1 cellular context compared by ENCODE assay signal in the genomic region with DNA sequence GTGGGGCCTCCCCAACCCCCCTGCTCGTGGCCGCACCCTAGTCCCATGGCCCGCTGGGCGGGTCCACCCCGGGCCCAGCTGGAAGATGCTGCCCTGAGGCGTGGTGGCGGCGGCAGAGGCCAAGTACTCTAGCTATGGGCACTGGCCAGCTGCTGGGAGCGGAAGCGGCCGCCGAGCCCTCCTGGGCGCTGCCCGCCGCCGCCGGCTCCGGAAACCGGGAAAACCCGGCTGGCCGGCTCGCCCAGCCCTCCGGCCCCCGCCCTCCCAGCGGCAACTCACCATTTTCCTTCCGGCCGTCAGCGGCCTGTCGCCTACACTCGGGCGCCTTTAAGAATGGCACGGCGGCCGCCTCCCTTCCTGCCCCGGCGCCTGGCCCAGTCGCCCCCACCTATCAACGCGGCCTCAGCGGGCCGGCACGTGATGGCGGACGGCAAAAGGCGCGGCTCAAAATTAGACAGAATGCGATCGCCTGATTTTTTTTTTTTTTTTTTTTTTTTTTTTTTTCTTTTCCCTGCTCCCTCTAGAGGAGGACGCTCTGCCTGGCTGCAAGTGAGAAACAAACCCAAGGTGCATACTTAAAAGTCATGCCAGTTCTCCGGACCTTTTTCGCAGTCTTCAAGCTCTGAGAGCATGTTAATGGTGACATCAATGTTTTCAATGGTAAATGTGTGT.
TF ChIP-seq lines count a peak whose summit lies in the region.

GMFB (minus strand) TSS at position 335 of the 672 bp plus-strand sequence; CDS start at position 282, 53 bp downstream.

TF ChIP-seq in WTC11, 78 proteins besides CTCF, POLR2A, EP300 and RAD21 (continued from another document and continues in another):
- TF ChIP-seq ARID4B (CRISPR knock-in tag; IDR thresholded peaks at IDR 0.05; ENCODE audit: borderline replicate concordance) (no peak), CREM (CRISPR knock-in tag; IDR thresholded peaks at IDR 0.05) (peak; percentile 68; the same call in 1 of the 2 replicates), ATF3 (CRISPR knock-in tag; conservative IDR thresholded peaks at IDR 0.05) (no peak), CDX4 (CRISPR knock-in tag; IDR thresholded peaks at IDR 0.05; ENCODE audit: borderline replicate concordance) (no peak), EMX1 (CRISPR knock-in tag; IDR thresholded peaks at IDR 0.05) (no peak), FOXJ3 (CRISPR knock-in tag; IDR thresholded peaks at IDR 0.05; ENCODE audit: borderline replicate concordance) (no peak), RORB (CRISPR knock-in tag; IDR thresholded peaks at IDR 0.05) (no peak), ESRRA (CRISPR knock-in tag; IDR thresholded peaks at IDR 0.05; ENCODE audit: borderline replicate concordance) (peak; percentile 48; the same call in 1 of the 2 replicates), NFATC4 (CRISPR knock-in tag; IDR thresholded peaks at IDR 0.05) (no peak), MLX (CRISPR knock-in tag; IDR thresholded peaks at IDR 0.05) (no peak), AFF4 (CRISPR knock-in tag; IDR thresholded peaks at IDR 0.05; ENCODE audit: borderline replicate concordance) (no peak), NFYB (CRISPR knock-in tag; conservative IDR thresholded peaks at IDR 0.05; ENCODE audit: low read depth) (no peak), ZNF263 (CRISPR knock-in tag; IDR thresholded peaks at IDR 0.05; ENCODE audit: low read depth) (no peak), NR3C1 (CRISPR knock-in tag; conservative IDR thresholded peaks at IDR 0.05; ENCODE audit: low read depth) (0 out of 2 replicates have a peak, but pooled peaks have one; percentile 23), ZNF425 (CRISPR knock-in tag; conservative IDR thresholded peaks at IDR 0.05) (no peak), JAZF1 (CRISPR knock-in tag; IDR thresholded peaks at IDR 0.05) (no peak), NFE2L1 (CRISPR knock-in tag; IDR thresholded peaks at IDR 0.05) (no peak), ZBTB21 (CRISPR knock-in tag; IDR thresholded peaks at IDR 0.05; ENCODE audit: borderline replicate concordance) (no peak), SMAD4 (CRISPR knock-in tag; IDR thresholded peaks at IDR 0.05) (no peak), TCF7 (CRISPR knock-in tag; IDR thresholded peaks at IDR 0.05; ENCODE audit: low read depth) (no peak), GRHL2 (CRISPR knock-in tag; IDR thresholded peaks at IDR 0.05; ENCODE audit: insufficient replicate concordance, severe bottlenecking) (no peak), ELF4 (CRISPR knock-in tag; IDR thresholded peaks at IDR 0.05; ENCODE audit: low read depth) (0 out of 2 replicates have a peak, but pooled peaks have one; percentile 48), MYBL2 (CRISPR knock-in tag; IDR thresholded peaks at IDR 0.05) (no peak; the same call in 1 of the 2 replicates)
- TF ChIP-seq, protein P1, sequence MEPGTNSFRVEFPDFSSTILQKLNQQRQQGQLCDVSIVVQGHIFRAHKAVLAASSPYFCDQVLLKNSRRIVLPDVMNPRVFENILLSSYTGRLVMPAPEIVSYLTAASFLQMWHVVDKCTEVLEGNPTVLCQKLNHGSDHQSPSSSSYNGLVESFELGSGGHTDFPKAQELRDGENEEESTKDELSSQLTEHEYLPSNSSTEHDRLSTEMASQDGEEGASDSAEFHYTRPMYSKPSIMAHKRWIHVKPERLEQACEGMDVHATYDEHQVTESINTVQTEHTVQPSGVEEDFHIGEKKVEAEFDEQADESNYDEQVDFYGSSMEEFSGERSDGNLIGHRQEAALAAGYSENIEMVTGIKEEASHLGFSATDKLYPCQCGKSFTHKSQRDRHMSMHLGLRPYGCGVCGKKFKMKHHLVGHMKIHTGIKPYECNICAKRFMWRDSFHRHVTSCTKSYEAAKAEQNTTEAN (CRISPR knock-in tag; IDR thresholded peaks at IDR 0.05) = no peak
- TF ChIP-seq, protein P2, sequence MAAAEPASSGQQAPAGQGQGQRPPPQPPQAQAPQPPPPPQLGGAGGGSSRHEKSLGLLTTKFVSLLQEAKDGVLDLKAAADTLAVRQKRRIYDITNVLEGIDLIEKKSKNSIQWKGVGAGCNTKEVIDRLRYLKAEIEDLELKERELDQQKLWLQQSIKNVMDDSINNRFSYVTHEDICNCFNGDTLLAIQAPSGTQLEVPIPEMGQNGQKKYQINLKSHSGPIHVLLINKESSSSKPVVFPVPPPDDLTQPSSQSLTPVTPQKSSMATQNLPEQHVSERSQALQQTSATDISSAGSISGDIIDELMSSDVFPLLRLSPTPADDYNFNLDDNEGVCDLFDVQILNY (CRISPR knock-in tag; IDR thresholded peaks at IDR 0.05) = peak; percentile 75; the same call in 1 of the 2 replicates
- TF ChIP-seq, protein P3, sequence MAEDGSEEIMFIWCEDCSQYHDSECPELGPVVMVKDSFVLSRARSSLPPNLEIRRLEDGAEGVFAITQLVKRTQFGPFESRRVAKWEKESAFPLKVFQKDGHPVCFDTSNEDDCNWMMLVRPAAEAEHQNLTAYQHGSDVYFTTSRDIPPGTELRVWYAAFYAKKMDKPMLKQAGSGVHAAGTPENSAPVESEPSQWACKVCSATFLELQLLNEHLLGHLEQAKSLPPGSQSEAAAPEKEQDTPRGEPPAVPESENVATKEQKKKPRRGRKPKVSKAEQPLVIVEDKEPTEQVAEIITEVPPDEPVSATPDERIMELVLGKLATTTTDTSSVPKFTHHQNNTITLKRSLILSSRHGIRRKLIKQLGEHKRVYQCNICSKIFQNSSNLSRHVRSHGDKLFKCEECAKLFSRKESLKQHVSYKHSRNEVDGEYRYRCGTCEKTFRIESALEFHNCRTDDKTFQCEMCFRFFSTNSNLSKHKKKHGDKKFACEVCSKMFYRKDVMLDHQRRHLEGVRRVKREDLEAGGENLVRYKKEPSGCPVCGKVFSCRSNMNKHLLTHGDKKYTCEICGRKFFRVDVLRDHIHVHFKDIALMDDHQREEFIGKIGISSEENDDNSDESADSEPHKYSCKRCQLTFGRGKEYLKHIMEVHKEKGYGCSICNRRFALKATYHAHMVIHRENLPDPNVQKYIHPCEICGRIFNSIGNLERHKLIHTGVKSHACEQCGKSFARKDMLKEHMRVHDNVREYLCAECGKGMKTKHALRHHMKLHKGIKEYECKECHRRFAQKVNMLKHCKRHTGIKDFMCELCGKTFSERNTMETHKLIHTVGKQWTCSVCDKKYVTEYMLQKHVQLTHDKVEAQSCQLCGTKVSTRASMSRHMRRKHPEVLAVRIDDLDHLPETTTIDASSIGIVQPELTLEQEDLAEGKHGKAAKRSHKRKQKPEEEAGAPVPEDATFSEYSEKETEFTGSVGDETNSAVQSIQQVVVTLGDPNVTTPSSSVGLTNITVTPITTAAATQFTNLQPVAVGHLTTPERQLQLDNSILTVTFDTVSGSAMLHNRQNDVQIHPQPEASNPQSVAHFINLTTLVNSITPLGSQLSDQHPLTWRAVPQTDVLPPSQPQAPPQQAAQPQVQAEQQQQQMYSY (CRISPR knock-in tag; IDR thresholded peaks at IDR 0.05) = peak; percentile 90
- TF ChIP-seq, protein P4, sequence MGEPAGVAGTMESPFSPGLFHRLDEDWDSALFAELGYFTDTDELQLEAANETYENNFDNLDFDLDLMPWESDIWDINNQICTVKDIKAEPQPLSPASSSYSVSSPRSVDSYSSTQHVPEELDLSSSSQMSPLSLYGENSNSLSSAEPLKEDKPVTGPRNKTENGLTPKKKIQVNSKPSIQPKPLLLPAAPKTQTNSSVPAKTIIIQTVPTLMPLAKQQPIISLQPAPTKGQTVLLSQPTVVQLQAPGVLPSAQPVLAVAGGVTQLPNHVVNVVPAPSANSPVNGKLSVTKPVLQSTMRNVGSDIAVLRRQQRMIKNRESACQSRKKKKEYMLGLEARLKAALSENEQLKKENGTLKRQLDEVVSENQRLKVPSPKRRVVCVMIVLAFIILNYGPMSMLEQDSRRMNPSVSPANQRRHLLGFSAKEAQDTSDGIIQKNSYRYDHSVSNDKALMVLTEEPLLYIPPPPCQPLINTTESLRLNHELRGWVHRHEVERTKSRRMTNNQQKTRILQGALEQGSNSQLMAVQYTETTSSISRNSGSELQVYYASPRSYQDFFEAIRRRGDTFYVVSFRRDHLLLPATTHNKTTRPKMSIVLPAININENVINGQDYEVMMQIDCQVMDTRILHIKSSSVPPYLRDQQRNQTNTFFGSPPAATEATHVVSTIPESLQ (CRISPR knock-in tag; IDR thresholded peaks at IDR 0.05) = no peak
- TF ChIP-seq, protein P5, sequence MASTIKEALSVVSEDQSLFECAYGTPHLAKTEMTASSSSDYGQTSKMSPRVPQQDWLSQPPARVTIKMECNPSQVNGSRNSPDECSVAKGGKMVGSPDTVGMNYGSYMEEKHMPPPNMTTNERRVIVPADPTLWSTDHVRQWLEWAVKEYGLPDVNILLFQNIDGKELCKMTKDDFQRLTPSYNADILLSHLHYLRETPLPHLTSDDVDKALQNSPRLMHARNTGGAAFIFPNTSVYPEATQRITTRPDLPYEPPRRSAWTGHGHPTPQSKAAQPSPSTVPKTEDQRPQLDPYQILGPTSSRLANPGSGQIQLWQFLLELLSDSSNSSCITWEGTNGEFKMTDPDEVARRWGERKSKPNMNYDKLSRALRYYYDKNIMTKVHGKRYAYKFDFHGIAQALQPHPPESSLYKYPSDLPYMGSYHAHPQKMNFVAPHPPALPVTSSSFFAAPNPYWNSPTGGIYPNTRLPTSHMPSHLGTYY (CRISPR knock-in tag; IDR thresholded peaks at IDR 0.05) = no peak
